Comparison of ENCODE assay signal across 9 cellular contexts in genomic region chr1:15948600-15949452, GRCh38. TPM values are rescaled to one million over a fixed set of nuclear protein-coding genes. Genes with fewer than 3 reads are reported as not detected.
DNase-seq lines count a peak whose midpoint lies in the region; ATAC-seq and TF ChIP-seq lines count a peak whose summit lies in the region.
"Had no signal": no experiment of that assay in that cellular context is flagged by ENCODE, and none has a peak within 500 bp of the region (broad histone marks: within the 10 kb centered on the region; RNA-seq: fewer than 3 reads in every experiment).

No MANE protein-coding gene starts in this region.

- H3K4me1 ChIP-seq in heart right ventricle: peaks cover 37 to 61% (median 58%) of the 10 kb centered on the region in 9 donors
- H3K4me1 ChIP-seq in smooth muscle cell (ENCODE audit: low read depth): peaks cover 49% of the 10 kb centered on the region
- peaks cover 29% of the 10 kb centered on the region for H3K4me1 ChIP-seq in PC-3 (ENCODE audit: insufficient read depth, low read length)

- H3K9me3 ChIP-seq in heart right ventricle (no peaks in the 10 kb centered on the region), smooth muscle cell (replicated peaks; ENCODE audit: low read depth) (no peaks in the 10 kb centered on the region), PC-3 (ENCODE audit: low read length) (no peaks in the 10 kb centered on the region)

- intact Hi-C loops in heart right ventricle (cut with DNase I): no loop called here
- intact Hi-C loops in PC-3 (cut with micrococcal nuclease): no loop called here

- peaks cover 27% of the 10 kb centered on the region for H3K79me2 ChIP-seq in smooth muscle cell (ENCODE audit: low read depth)
- peaks cover 45% of the 10 kb centered on the region for H3K79me2 ChIP-seq in PC-3 (ENCODE audit: low read length)

- WGBS in heart right ventricle, 2 donors: 49 to 52% methylated on average over 15 of the region's 15 CpGs
- WGBS in smooth muscle cell (ENCODE audit: low lambda C conversion rate): 38% methylated on average over 15 of the region's 15 CpGs

- H3K27ac ChIP-seq in heart right ventricle (peak overlapping the region; percentile 41 to 94 (median 88)), smooth muscle cell (ENCODE audit: low read depth) (peak overlapping the region; percentile 100), PC-3 (ENCODE audit: low read length) (no peak overlapping the region)

- no peak for TF ChIP-seq CTCF in GM06990 (IDR thresholded peaks at IDR 0.05; ENCODE audit: insufficient read depth, low read length, poor library complexity, severe bottlenecking)
- TF ChIP-seq CTCF in heart right ventricle (IDR thresholded peaks at IDR 0.05): no peak
- no peak for TF ChIP-seq CTCF in smooth muscle cell (IDR thresholded peaks at IDR 0.05; ENCODE audit: borderline replicate concordance, insufficient read depth, poor library complexity, severe bottlenecking)
- TF ChIP-seq CTCF in PC-3 (conservative IDR thresholded peaks at IDR 0.05; ENCODE audit: low read depth, low read length): no peak

- H3K27ac Mint-ChIP-seq in activated naive CD8-positive, alpha-beta T cell: peak overlapping the region; percentile 99

- CTCF ChIA-PET in PC-3 (lab: Charles Lee): no interaction called here

- H3K36me3 ChIP-seq in GM06990 (ENCODE audit: control insufficient read depth, insufficient read depth, low read length) (peaks cover 32% of the 10 kb centered on the region), heart right ventricle (peaks cover 0 to 47% (median 39%) of the 10 kb centered on the region in 9 donors), smooth muscle cell (ENCODE audit: low read depth) (no peaks in the 10 kb centered on the region), PC-3 (ENCODE audit: low read depth, low read length) (peaks cover 7% of the 10 kb centered on the region; the same call in 1 of the 2 replicates)

- H3K9ac ChIP-seq in smooth muscle cell (ENCODE audit: low read depth) (peak overlapping the region; percentile 99), PC-3 (ENCODE audit: low read length) (no peak overlapping the region)

- H3F3A ChIP-seq in smooth muscle cell (ENCODE audit: low read depth) (peaks cover 36% of the 10 kb centered on the region), PC-3 (ENCODE audit: low read length, unreplicated experiment) (no peaks in the 10 kb centered on the region)

- POLR2A ChIA-PET in PC-3 (lab: Charles Lee; ENCODE audit: unreplicated experiment): no interaction called here

- H3K9me2 ChIP-seq in PC-3 (replicated peaks; ENCODE audit: low read length): no peaks in the 10 kb centered on the region

- peak overlapping the region; percentile 24 for H3K4me3 ChIP-seq in GM06990 (replicated peaks; ENCODE audit: low read depth, low read length)
- H3K4me3 ChIP-seq in heart right ventricle: peak overlapping the region in 9 of 10 donors; percentile 2 to 43 (median 33)
- peak overlapping the region; percentile 35 for H3K4me3 ChIP-seq in smooth muscle cell
- H3K4me3 ChIP-seq in PC-3 (ENCODE audit: low read length): no peak overlapping the region

- peak; percentile 22 for ATAC-seq in HG03280 (IDR thresholded peaks at IDR 0.05; ENCODE audit: unreplicated experiment)
- ATAC-seq in heart right ventricle: peak; percentile 46 to 74 (median 63)
- no peak for ATAC-seq in PC-3
- no peak for ATAC-seq in HG03095 (IDR thresholded peaks at IDR 0.05; ENCODE audit: unreplicated experiment)

- H3K27me3 Mint-ChIP-seq in activated naive CD8-positive, alpha-beta T cell: no peaks in the 10 kb centered on the region

- DNase-seq in GM06990 (ENCODE audit: extremely low read depth, insufficient read length) (no peak), heart right ventricle (peak; percentile 55 to 80), smooth muscle cell (lab: John Stamatoyannopoulos, UW; ENCODE audit: unreplicated experiment) (peak; percentile 70), PC-3 (no peak), OCI-M2 (lab: John Stamatoyannopoulos, UW; ENCODE audit: unreplicated experiment) (no peak)

- H3K9me3 Mint-ChIP-seq in activated naive CD8-positive, alpha-beta T cell (ENCODE audit: low read depth): no peaks in the 10 kb centered on the region

- BruUV-seq in PC-3 (replicated peaks; lab: Mats Ljungman, UMichigan): no TSS peak

- H3K4me1 Mint-ChIP-seq in activated naive CD8-positive, alpha-beta T cell (ENCODE audit: low read depth): peaks cover 62% of the 10 kb centered on the region

- peak overlapping the region; percentile 84 for H3K4me3 Mint-ChIP-seq in activated naive CD8-positive, alpha-beta T cell

- H4K20me1 ChIP-seq in smooth muscle cell (ENCODE audit: low read depth) (peaks cover 28% of the 10 kb centered on the region), PC-3 (ENCODE audit: low read length) (no peaks in the 10 kb centered on the region)

- H2AFZ ChIP-seq in smooth muscle cell (ENCODE audit: low read depth) (no peak overlapping the region), PC-3 (ENCODE audit: low read length) (no peak overlapping the region)

- H3K27me3 ChIP-seq in GM06990 (replicated peaks; ENCODE audit: control insufficient read depth, insufficient read depth, low read length) (no peaks in the 10 kb centered on the region), heart right ventricle (no peaks in the 10 kb centered on the region), smooth muscle cell (ENCODE audit: low read depth) (no peaks in the 10 kb centered on the region), PC-3 (ENCODE audit: low read length) (no peaks in the 10 kb centered on the region)

- peaks cover 10% of the 10 kb centered on the region for H3K36me3 Mint-ChIP-seq in activated naive CD8-positive, alpha-beta T cell

- peak overlapping the region; percentile 90 for H3K4me2 ChIP-seq in smooth muscle cell
- no peak overlapping the region for H3K4me2 ChIP-seq in PC-3 (ENCODE audit: low read length)

RNA-seq across cellular contexts. Expression of gene ZBTB17, which starts 27.1 kb away (rescaled TPM):
- total RNA-seq in heart right ventricle (10 to 100 TPM; 16.4 to 25.0 (median 20.4) TPM), smooth muscle cell (19.6 and 29.4 TPM in 2 replicates), PC-3 (2014; rRNA removed) (44.2 and 55.2 TPM in 2 replicates)
- polyA plus RNA-seq in heart right ventricle (10 to 100 TPM; 27.3 to 54.9 TPM), smooth muscle cell (42.5 and 43.0 TPM in 2 replicates)

RNA-seq across cellular contexts. Expression of gene SRARP, which starts 55.2 kb away (rescaled TPM):
- total RNA-seq in heart right ventricle (under 1 TPM in 5 of 10 donors, not detected in 5; 0.15 to 0.79 (median 0.28) TPM), smooth muscle cell (not detected in 2 replicates), PC-3 (2014; rRNA removed) (not detected in 2 replicates)
- polyA plus RNA-seq in heart right ventricle (under 1 TPM; 0.35 to 0.95 TPM), smooth muscle cell (not detected in 2 replicates)
- total RNA-seq: SK-MEL-5 had no signal

Comparison
In these comparisons a context has a peak if more than half of its experiments do, and no peak if none do; other contexts are left out.
1. DNase-seq: peak in heart right ventricle (2 of 2) and smooth muscle cell (single experiment); none in GM06990 (single experiment), PC-3 (single experiment) and OCI-M2 (single experiment).
2. ATAC-seq: peak in HG03280 (single experiment) and heart right ventricle (8 of 8); none in PC-3 (single experiment) and HG03095 (single experiment).